ENCODE assay signal across 9 cellular contexts in the genomic region with DNA sequence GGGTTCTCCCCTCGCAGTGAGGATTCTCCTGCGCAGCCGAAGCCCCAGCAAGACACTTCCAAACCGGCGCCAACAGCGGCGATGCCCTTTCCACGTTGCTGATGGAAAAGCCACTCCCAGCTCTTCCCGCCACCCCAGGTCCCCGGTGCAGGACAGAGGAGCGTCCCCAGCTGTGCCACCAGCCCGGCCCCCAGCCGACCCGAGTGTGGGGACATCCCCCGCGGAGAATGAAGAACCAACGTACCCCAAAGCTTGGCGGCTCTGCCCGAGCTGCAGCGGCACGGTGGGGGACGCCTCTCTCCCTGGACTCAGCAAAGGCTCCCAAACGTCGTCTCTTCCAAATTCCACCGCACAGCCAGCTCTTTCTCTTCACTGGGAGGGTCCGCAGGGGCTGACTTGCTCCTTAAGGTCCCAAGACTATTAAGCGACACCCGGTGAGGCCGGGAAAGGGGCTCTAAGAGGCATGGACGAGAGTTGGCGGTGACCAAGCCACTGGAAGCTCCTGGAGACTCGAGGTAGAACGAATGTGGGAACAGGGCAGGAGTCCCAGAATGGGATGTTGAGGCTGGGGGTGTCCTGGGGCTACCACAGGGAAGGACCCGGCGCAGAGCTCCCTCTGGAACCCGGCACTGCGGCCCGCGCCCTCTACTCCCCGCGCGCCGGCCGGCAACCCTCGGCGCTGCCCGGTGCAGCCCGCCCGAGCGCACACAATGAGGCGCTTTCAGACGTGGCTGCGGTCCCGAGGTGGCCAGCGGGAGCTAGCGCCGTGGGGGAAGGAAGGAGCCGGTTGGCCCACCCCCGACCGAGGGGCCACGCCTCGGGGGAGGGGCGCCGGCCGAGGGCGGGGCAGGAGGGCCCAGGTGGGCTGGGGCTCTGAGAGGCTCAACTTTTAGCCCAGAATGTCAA. TPM values are rescaled to one million over a fixed set of nuclear protein-coding genes. Genes with fewer than 3 reads are reported as not detected.
DNase-seq lines count a peak whose midpoint lies in the region; ATAC-seq and TF ChIP-seq lines count a peak whose summit lies in the region.
"Had no signal": no experiment of that assay in that cellular context is flagged by ENCODE, and none has a peak within 500 bp of the region (broad histone marks: within the 10 kb centered on the region; RNA-seq: fewer than 3 reads in every experiment).

A gene (minus strand): TSS at position 746 of the 906 bp plus-strand sequence. CDS start 15,613 bp downstream, outside the sequence.

- no peaks in the 10 kb centered on the region for H3K9me3 Mint-ChIP-seq in activated naive CD4-positive, alpha-beta T cell treated with anti-CD3 and anti-CD28 coated beads, Interleukin-2, amount 50 U/mL, for 24 hours
- no peaks in the 10 kb centered on the region for H3K9me3 Mint-ChIP-seq in progenitor cell of endocrine pancreas (ENCODE audit: low read depth)

- ATAC-seq in GM18907 (IDR thresholded peaks at IDR 0.05; ENCODE audit: unreplicated experiment) (peak; percentile 75), HG03196 (IDR thresholded peaks at IDR 0.05; ENCODE audit: unreplicated experiment) (peak; percentile 59), left cardiac atrium (peak; percentile 60 to 91)

- TF ChIP-seq CTCF in AG10803 (conservative IDR thresholded peaks at IDR 0.05; ENCODE audit: low read length) (no peak), progenitor cell of endocrine pancreas (IDR thresholded peaks at IDR 0.05; ENCODE audit: unreplicated experiment) (no peak)

- intact Hi-C loops in left cardiac atrium (cut with DNase I): no loop called here

- DNase-seq in AG10803 (ENCODE audit: low read depth): no peak
- peak; percentile 70 for DNase-seq in left cardiac atrium
- peak; percentile 55 for DNase-seq in progenitor cell of endocrine pancreas (ENCODE audit: low spot score, unreplicated experiment)
- DNase-seq in kidney tubule cell (ENCODE audit: low spot score): no peak
- DNase-seq in Kasumi-1 (lab: John Stamatoyannopoulos, UW): no peak

- no peak within 1 kb of the TSS for H3K27ac Mint-ChIP-seq in activated naive CD4-positive, alpha-beta T cell treated with anti-CD3 and anti-CD28 coated beads, Interleukin-2, amount 50 U/mL, for 24 hours
- peak within 1 kb of the TSS; percentile 47 for H3K27ac Mint-ChIP-seq in progenitor cell of endocrine pancreas

- peaks cover 8% of the 10 kb centered on the region for H3K4me1 Mint-ChIP-seq in activated naive CD4-positive, alpha-beta T cell treated with anti-CD3 and anti-CD28 coated beads, Interleukin-2, amount 50 U/mL, for 24 hours
- peaks cover 2% of the 10 kb centered on the region for H3K4me1 Mint-ChIP-seq in progenitor cell of endocrine pancreas (ENCODE audit: low read depth)

- peaks cover 20% of the 10 kb centered on the region for H3K27me3 Mint-ChIP-seq in activated naive CD4-positive, alpha-beta T cell treated with anti-CD3 and anti-CD28 coated beads, Interleukin-2, amount 50 U/mL, for 24 hours
- peaks cover 14% of the 10 kb centered on the region for H3K27me3 Mint-ChIP-seq in progenitor cell of endocrine pancreas

- peak within 1 kb of the TSS; percentile 44 for H3K4me3 ChIP-seq in AG10803 (ENCODE audit: low read length)
- H3K4me3 ChIP-seq: lung had no signal

- peaks cover 2% of the 10 kb centered on the region for H3K36me3 Mint-ChIP-seq in activated naive CD4-positive, alpha-beta T cell treated with anti-CD3 and anti-CD28 coated beads, Interleukin-2, amount 50 U/mL, for 24 hours
- H3K36me3 Mint-ChIP-seq in progenitor cell of endocrine pancreas (ENCODE audit: insufficient read depth): no peaks in the 10 kb centered on the region

- H3K4me3 Mint-ChIP-seq in activated naive CD4-positive, alpha-beta T cell treated with anti-CD3 and anti-CD28 coated beads, Interleukin-2, amount 50 U/mL, for 24 hours: peak within 1 kb of the TSS; percentile 68
- H3K4me3 Mint-ChIP-seq in progenitor cell of endocrine pancreas (ENCODE audit: low read depth): peak within 1 kb of the TSS; percentile 75

RNA-seq across cellular contexts. Expression of the gene that starts here (rescaled TPM):
- total RNA-seq in left cardiac atrium: 1 to 10 TPM; 4.4 to 4.6 TPM
- 7.7 and 8.4 TPM in 2 replicates for total RNA-seq in progenitor cell of endocrine pancreas

Comparison
In these comparisons a context has a peak if more than half of its experiments do, and no peak if none do; other contexts are left out.
1. DNase-seq: peak in left cardiac atrium (single experiment) and progenitor cell of endocrine pancreas (single experiment); none in AG10803 (single experiment), kidney tubule cell (single experiment) and Kasumi-1 (0 of 2).
2. Peak in every context shown above with its lines, with median percentiles within 50 percentile points of each other: ATAC-seq.